ENCODE assay signal across 12 cellular contexts in genomic region chr15:71364117-71364584, GRCh38.
DNase-seq lines count a peak whose midpoint lies in the region; ATAC-seq and TF ChIP-seq lines count a peak whose summit lies in the region.
"Had no signal": no experiment of that assay in that cellular context is flagged by ENCODE, and none has a peak within 500 bp of the region (broad histone marks: within the 10 kb centered on the region; RNA-seq: fewer than 3 reads in every experiment).

No MANE protein-coding gene starts in this region.

- DNase-seq in NCI-H2227 (lab: John Stamatoyannopoulos, UW; ENCODE audit: unreplicated experiment) (peak; percentile 2), NCI-H2227 treated with DMSO at 0.1 percent for 48 hours (lab: John Stamatoyannopoulos, UW) (no peak), NCI-H146 treated with DMSO at 0.1 percent for 48 hours (lab: John Stamatoyannopoulos, UW; ENCODE audit: unreplicated experiment) (peak; percentile 84), mammary epithelial cell (peak; percentile 88), myocyte (ENCODE audit: low read depth) (peak; percentile 21), MG63 (no peak)
- DNase-seq: activated naive CD8-positive, alpha-beta T cell treated with anti-CD3 and anti-CD28 coated beads for 36 hours; NCI-H82; testis had no signal

- no peaks in the 10 kb centered on the region for H4K20me1 ChIP-seq in mammary epithelial cell (ENCODE audit: insufficient read depth, low read length)

- no peak overlapping the region for H3K9ac ChIP-seq in mammary epithelial cell (ENCODE audit: insufficient read depth, low read length)

- in situ Hi-C loops in mammary epithelial cell (cut with MboI; ENCODE audit: low sequenced_read_pairs in 2 of 2) = no loop called here

- no TSS peak for BruUV-seq in mammary epithelial cell (replicated peaks; lab: Mats Ljungman, UMichigan)

- H3K4me2 ChIP-seq in mammary epithelial cell (ENCODE audit: insufficient read depth, low read depth, low read length) = peak overlapping the region; percentile 29

- dilution Hi-C loops in mammary epithelial cell (cut with HindIII; ENCODE audit: low sequenced_read_pairs) = no loop called here

- peak overlapping the region; percentile 20 for H3K27ac ChIP-seq in mammary epithelial cell (ENCODE audit: insufficient read depth, low read depth, low read length)
- H3K27ac ChIP-seq: testis, VCaP had no signal

- ATAC-seq in HG02884 (IDR thresholded peaks at IDR 0.05; ENCODE audit: unreplicated experiment) (no peak), GM19328 (IDR thresholded peaks at IDR 0.05; ENCODE audit: unreplicated experiment) (no peak)

- CTCF ChIA-PET in mammary epithelial cell (lab: Charles Lee; ENCODE audit: low non-redundant PET) = no interaction called here

- no peaks in the 10 kb centered on the region for H3K27me3 ChIP-seq in mammary epithelial cell (ENCODE audit: insufficient read depth, low read length)
- no peaks in the 10 kb centered on the region for H3K27me3 ChIP-seq in MG63
- H3K27me3 ChIP-seq: testis had no signal

- no peak for TF ChIP-seq CTCF in mammary epithelial cell (conservative IDR thresholded peaks at IDR 0.05 in 1 of 2, IDR thresholded peaks at IDR 0.05 in 1 of 2; ENCODE audit: extremely low read depth in 1 of 2, insufficient read depth in 1 of 2, low read depth in 1 of 2, low read length in 2 of 2)

- H3K4me1 ChIP-seq in mammary epithelial cell (ENCODE audit: insufficient read depth, low read length) = peaks cover 18% of the 10 kb centered on the region
- H3K4me1 ChIP-seq: testis had no signal

- peak overlapping the region; percentile 57 for H2AFZ ChIP-seq in mammary epithelial cell (ENCODE audit: low read depth, low read length)

- 42% methylated on average over 3 of the region's 5 CpGs for WGBS in mammary epithelial cell (ENCODE audit: low coverage, missing lambda C conversion rate)

- H3K4me3 ChIP-seq in mammary epithelial cell (replicated peaks in 1 of 3; ENCODE audit: insufficient read depth in 1 of 3, low read depth in 2 of 3, low read length in 3 of 3) (no peak overlapping the region), MG63 (no peak overlapping the region)
- H3K4me3 ChIP-seq: testis had no signal

- intact Hi-C loops in mammary epithelial cell (cut with micrococcal nuclease) = no loop called here

- H3K9me3 ChIP-seq in mammary epithelial cell (replicated peaks; ENCODE audit: insufficient read depth, low read length) = no peaks in the 10 kb centered on the region
- 0 out of 2 replicates have a peak, but pooled peaks cover 5% of the 10 kb centered on the region for H3K9me3 ChIP-seq in MG63
- H3K9me3 ChIP-seq: testis had no signal

- H3K36me3 ChIP-seq in mammary epithelial cell (ENCODE audit: insufficient read depth, low read length) (no peaks in the 10 kb centered on the region), MG63 (peaks cover 8% of the 10 kb centered on the region)

- peaks cover 3% of the 10 kb centered on the region for H3K79me2 ChIP-seq in mammary epithelial cell (ENCODE audit: insufficient read depth, low read length)

Comparison
In these comparisons a context has a peak if more than half of its experiments do, and no peak if none do; other contexts are left out.
1. DNase-seq: peak in NCI-H2227 (single experiment), NCI-H146 treated with DMSO at 0.1 percent for 48 hours (single experiment), mammary epithelial cell (single experiment) and myocyte (single experiment); none in NCI-H2227 treated with DMSO at 0.1 percent for 48 hours (single experiment) and MG63 (single experiment).